19 cellular contexts compared by ENCODE assay signal in genomic region chr10:79585870-79586527, GRCh38. TPM values are rescaled to one million over a fixed set of nuclear protein-coding genes. Genes with fewer than 3 reads are reported as not detected.
DNase-seq lines count a peak whose midpoint lies in the region; ATAC-seq, FAIRE-seq and TF ChIP-seq lines count a peak whose summit lies in the region.
"Had no signal": no experiment of that assay in that cellular context is flagged by ENCODE, and none has a peak within 500 bp of the region (broad histone marks: within the 10 kb centered on the region; RNA-seq: fewer than 3 reads in every experiment).

No MANE protein-coding gene starts in this region.

- no peak for ATAC-seq in GM18867 (IDR thresholded peaks at IDR 0.05; ENCODE audit: unreplicated experiment)
- ATAC-seq: HepG2 had no signal

- H3K36me3 ChIP-seq in esophagus muscularis mucosa (no peaks in the 10 kb centered on the region), neural progenitor cell (no peaks in the 10 kb centered on the region)
- H3K36me3 ChIP-seq: BLaER1 had no signal

- H3K79me2 ChIP-seq in neural progenitor cell (ENCODE audit: low read depth), result no peaks in the 10 kb centered on the region

- H3K27ac ChIP-seq in esophagus muscularis mucosa (replicated peaks in 1 of 4) (no peak overlapping the region), neural progenitor cell (no peak overlapping the region)
- H3K27ac ChIP-seq: BLaER1 had no signal

- intact Hi-C loops in esophagus muscularis mucosa (cut with DNase I), result no loop called here

- H3K4me3 ChIP-seq in esophagus muscularis mucosa (no peak overlapping the region), neural progenitor cell (no peak overlapping the region)
- H3K4me3 ChIP-seq: BLaER1 had no signal

- no peaks in the 10 kb centered on the region for H3K27me3 Mint-ChIP-seq in neural progenitor cell (ENCODE audit: insufficient read depth, low read depth)

- H4K20me1 ChIP-seq in neural progenitor cell (ENCODE audit: low read depth), result no peaks in the 10 kb centered on the region
- H4K20me1 ChIP-seq: BLaER1 had no signal

- H3F3A ChIP-seq in neural progenitor cell (ENCODE audit: low read depth), result no peaks in the 10 kb centered on the region

- no peak overlapping the region for H3K9ac ChIP-seq in neural progenitor cell
- H3K9ac ChIP-seq: BLaER1 had no signal

- no peaks in the 10 kb centered on the region for H3K9me3 Mint-ChIP-seq in neural progenitor cell

- no peak overlapping the region for H3K4me2 ChIP-seq in neural progenitor cell
- H3K4me2 ChIP-seq: BLaER1 had no signal

- WGBS in esophagus muscularis mucosa, result 82% methylated on average over 11 of the region's 11 CpGs

- H3K27me3 ChIP-seq in esophagus muscularis mucosa (peaks cover 0 to 4% (median 0%) of the 10 kb centered on the region in 4 donors), neural progenitor cell (no peaks in the 10 kb centered on the region)
- H3K27me3 ChIP-seq: BLaER1 had no signal

- TF ChIP-seq POLR2A in esophagus muscularis mucosa (IDR thresholded peaks at IDR 0.05; ENCODE audit: low read depth), result no peak

- no peaks in the 10 kb centered on the region for H3K4me1 ChIP-seq in esophagus muscularis mucosa
- no peaks in the 10 kb centered on the region for H3K4me1 ChIP-seq in neural progenitor cell
- H3K4me1 ChIP-seq: BLaER1, Caco-2 had no signal

- peak overlapping the region; percentile 24 for H2AFZ ChIP-seq in neural progenitor cell (replicated peaks)

- H3K9me3 ChIP-seq in esophagus muscularis mucosa, result no peaks in the 10 kb centered on the region
- H3K9me3 ChIP-seq in neural progenitor cell (ENCODE audit: low read depth), result no peaks in the 10 kb centered on the region
- H3K9me3 ChIP-seq: BLaER1, Caco-2 had no signal

- H3K4me1 Mint-ChIP-seq in neural progenitor cell, result no peaks in the 10 kb centered on the region

- H3K36me3 Mint-ChIP-seq in neural progenitor cell, result no peaks in the 10 kb centered on the region
- H3K36me3 Mint-ChIP-seq: CD8-positive, alpha-beta memory T cell had no signal

- TF ChIP-seq EP300 in esophagus muscularis mucosa (IDR thresholded peaks at IDR 0.05), result no peak

- H3K27ac Mint-ChIP-seq in neural progenitor cell, result no peak overlapping the region
- H3K27ac Mint-ChIP-seq: H9 had no signal

- DNase-seq in NCI-H2029 (lab: John Stamatoyannopoulos, UW) (peak; percentile 61), NCI-H2029 treated with DMSO at 0.1 percent for 48 hours (lab: John Stamatoyannopoulos, UW) (no peak), esophagus muscularis mucosa (ENCODE audit: extremely low spot score) (peak; percentile 89), neural progenitor cell (ENCODE audit: low spot score) (no peak), GDM1 (lab: John Stamatoyannopoulos, UW) (no peak), HTR-8/SVneo (ENCODE audit: insufficient read length, low spot score) (no peak)
- DNase-seq: 8988T; AML-193; Caco-2; CD8-positive, alpha-beta memory T cell; DMS79; GOT3; H9 had no signal

- no peak for TF ChIP-seq CTCF in esophagus muscularis mucosa (IDR thresholded peaks at IDR 0.05)
- no peak for TF ChIP-seq CTCF in neural progenitor cell (IDR thresholded peaks at IDR 0.05)

- no peak for FAIRE-seq in HTR-8/SVneo (lab: Jason Lieb, UNC)
- FAIRE-seq: GM12891, HepG2 had no signal

- no peak overlapping the region for H3K4me3 Mint-ChIP-seq in neural progenitor cell
- H3K4me3 Mint-ChIP-seq: CD8-positive, alpha-beta memory T cell; H9 had no signal

RNA-seq across cellular contexts. Expression of gene SFTPA1, which starts 24.7 kb away (rescaled TPM):
- 10 to 100 TPM in 1 of 4 donors, 1 to 10 TPM in 2, not detected in 1; 3.3 to 11.9 (median 7.1) TPM for total RNA-seq in esophagus muscularis mucosa
- not detected in 2 replicates for total RNA-seq in neural progenitor cell (ENCODE audit: low replicate concordance)
- total RNA-seq: Caco-2; CD8-positive, alpha-beta memory T cell; G401; H9; HepG2; HT1080 had no signal

RNA-seq across cellular contexts. Expression of gene SFTPA2, which starts 25.8 kb away (rescaled TPM):
- 10 to 100 TPM in 1 of 4 donors, 1 to 10 TPM in 2, not detected in 1; 7.5 to 12.9 (median 8.3) TPM for total RNA-seq in esophagus muscularis mucosa
- total RNA-seq in neural progenitor cell (ENCODE audit: low replicate concordance), result not detected in 2 replicates
- total RNA-seq: Caco-2; CD8-positive, alpha-beta memory T cell; G401; H9; HepG2; HT1080 had no signal

Comparison
In these comparisons a context has a peak if more than half of its experiments do, and no peak if none do; other contexts are left out.
1. DNase-seq: peak in NCI-H2029 (single experiment) and esophagus muscularis mucosa (single experiment); none in NCI-H2029 treated with DMSO at 0.1 percent for 48 hours (single experiment), neural progenitor cell (single experiment), GDM1 (single experiment) and HTR-8/SVneo (single experiment).